In the genomic region with DNA sequence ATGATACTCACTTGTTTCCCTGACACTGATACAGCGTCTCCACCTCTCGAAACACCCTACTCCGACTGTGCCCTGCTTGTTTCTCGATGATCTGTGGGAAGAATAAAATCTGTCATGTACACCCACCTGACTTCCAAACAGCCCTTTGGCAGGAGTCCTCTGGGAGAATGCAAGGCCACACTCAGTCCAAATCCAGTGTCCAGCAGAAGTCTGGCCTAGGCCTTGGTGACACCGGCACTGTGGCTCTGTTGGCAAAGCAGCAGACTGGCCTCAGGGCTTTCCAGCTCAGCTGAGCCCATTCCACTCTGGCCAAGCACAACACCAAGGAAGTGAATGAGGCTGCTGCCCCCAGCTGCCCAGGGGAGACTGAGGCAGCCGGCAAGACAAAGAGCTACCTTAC, we compare ENCODE assay signal across 26 cellular contexts. TPM values are rescaled to one million over a fixed set of nuclear protein-coding genes. Genes with fewer than 3 reads are reported as not detected.
DNase-seq lines count a peak whose midpoint lies in the region; ATAC-seq and TF ChIP-seq lines count a peak whose summit lies in the region.
"Had no signal": no experiment of that assay in that cellular context is flagged by ENCODE, and none has a peak within 500 bp of the region (broad histone marks: within the 10 kb centered on the region; RNA-seq: fewer than 3 reads in every experiment).

No MANE protein-coding gene starts in this region.

- no peak overlapping the region for H3K4me3 Mint-ChIP-seq in T-helper 1 cell treated with Interleukin-12 subunit alpha and Interleukin-12 subunit beta and Interleukin-4 antibody, amounts not matched to agents 30 μg/mL and 1 μg/mL, for 36 hours
- H3K4me3 Mint-ChIP-seq in neural progenitor cell, result no peak overlapping the region
- H3K4me3 Mint-ChIP-seq: CD14-positive monocyte; CD8-positive, alpha-beta memory T cell; HFFc6 had no signal

- no peak for TF ChIP-seq POLR2A in body of pancreas (IDR thresholded peaks at IDR 0.05)

- H3K9me3 ChIP-seq in body of pancreas (no peaks in the 10 kb centered on the region), neural progenitor cell (ENCODE audit: low read depth) (no peaks in the 10 kb centered on the region), colonic mucosa (no peaks in the 10 kb centered on the region)
- H3K9me3 ChIP-seq: BE2C, HAP-1 had no signal

- peaks cover 28% of the 10 kb centered on the region for H3F3A ChIP-seq in neural progenitor cell (ENCODE audit: low read depth)

- no peaks in the 10 kb centered on the region for H3K79me2 ChIP-seq in neural progenitor cell (ENCODE audit: low read depth)

- H3K9me3 Mint-ChIP-seq in T-helper 1 cell treated with Interleukin-12 subunit alpha and Interleukin-12 subunit beta and Interleukin-4 antibody, amounts not matched to agents 30 μg/mL and 1 μg/mL, for 36 hours, result no peaks in the 10 kb centered on the region
- no peaks in the 10 kb centered on the region for H3K9me3 Mint-ChIP-seq in neural progenitor cell
- H3K9me3 Mint-ChIP-seq: CD14-positive monocyte; CD8-positive, alpha-beta memory T cell; HFFc6 had no signal

- H3K4me1 ChIP-seq in body of pancreas (peaks cover 17% of the 10 kb centered on the region), neural progenitor cell (peaks cover 22% of the 10 kb centered on the region), colonic mucosa (no peaks in the 10 kb centered on the region)
- H3K4me1 ChIP-seq: BE2C, HAP-1 had no signal

- H3K4me1 Mint-ChIP-seq in T-helper 1 cell treated with Interleukin-12 subunit alpha and Interleukin-12 subunit beta and Interleukin-4 antibody, amounts not matched to agents 30 μg/mL and 1 μg/mL, for 36 hours (ENCODE audit: low read depth), result peaks cover 23% of the 10 kb centered on the region
- H3K4me1 Mint-ChIP-seq in neural progenitor cell, result peaks cover 16% of the 10 kb centered on the region

- H3K27ac Mint-ChIP-seq in T-helper 1 cell treated with Interleukin-12 subunit alpha and Interleukin-12 subunit beta and Interleukin-4 antibody, amounts not matched to agents 30 μg/mL and 1 μg/mL, for 36 hours, result peak overlapping the region; percentile 20
- no peak overlapping the region for H3K27ac Mint-ChIP-seq in neural progenitor cell
- H3K27ac Mint-ChIP-seq: HFFc6 had no signal

- no peak overlapping the region for H2AFZ ChIP-seq in neural progenitor cell (replicated peaks)
- H2AFZ ChIP-seq: GM23248 had no signal

- TF ChIP-seq CTCF in body of pancreas (IDR thresholded peaks at IDR 0.05) (no peak), neural progenitor cell (IDR thresholded peaks at IDR 0.05) (no peak), colonic mucosa (IDR thresholded peaks at IDR 0.05) (no peak)

- H3K36me3 ChIP-seq in body of pancreas (replicated peaks in 1 of 2; ENCODE audit: insufficient read depth in 1 of 2, low read depth in 2 of 2), result peaks cover 4 to 14% of the 10 kb centered on the region in 2 donors
- H3K36me3 ChIP-seq in neural progenitor cell, result no peaks in the 10 kb centered on the region
- H3K36me3 ChIP-seq in colonic mucosa, result peaks cover 6% of the 10 kb centered on the region
- H3K36me3 ChIP-seq: BE2C had no signal

- H3K27me3 ChIP-seq in body of pancreas, result no peaks in the 10 kb centered on the region
- no peaks in the 10 kb centered on the region for H3K27me3 ChIP-seq in neural progenitor cell
- no peaks in the 10 kb centered on the region for H3K27me3 ChIP-seq in colonic mucosa
- H3K27me3 ChIP-seq: BE2C had no signal

- H3K4me2 ChIP-seq in neural progenitor cell, result peak overlapping the region; percentile 66

- H3K4me3 ChIP-seq in body of pancreas (no peak overlapping the region), neural progenitor cell (no peak overlapping the region), colonic mucosa (no peak overlapping the region)
- H3K4me3 ChIP-seq: GM23248, HAP-1 had no signal

- no peak for DNase-seq in T-helper 1 cell
- no peak for DNase-seq in body of pancreas
- no peak for DNase-seq in neural progenitor cell (ENCODE audit: low spot score)
- DNase-seq in cerebellum (ENCODE audit: low spot score), result no peak
- no peak for DNase-seq in colonic mucosa
- DNase-seq in NK-92 (lab: John Stamatoyannopoulos, UW; ENCODE audit: unreplicated experiment), result no peak
- DNase-seq: BE2C; CD8-positive, alpha-beta memory T cell; GM23248; HFFc6; Kasumi-1; NCI-H1092 treated with DMSO at 0.1 percent for 48 hours; NCI-H1436; NCI-H187; NCI-H2081 treated with DMSO at 0.1 percent for 48 hours; NCI-H2171; NCI-H226; NCI-H510A; OCI-M1 had no signal

- intact Hi-C loops in body of pancreas (cut with DNase I) (no loop called here), colonic mucosa (cut with DNase I) (no loop called here)

- H3K27ac ChIP-seq in body of pancreas, result peak overlapping the region in 1 of 4 donors; percentile 42
- H3K27ac ChIP-seq in neural progenitor cell, result no peak overlapping the region
- no peak overlapping the region for H3K27ac ChIP-seq in colonic mucosa
- H3K27ac ChIP-seq: 22Rv1, GM23248 had no signal

- H3K36me3 Mint-ChIP-seq in T-helper 1 cell treated with Interleukin-12 subunit alpha and Interleukin-12 subunit beta and Interleukin-4 antibody, amounts not matched to agents 30 μg/mL and 1 μg/mL, for 36 hours (ENCODE audit: low read depth), result peaks cover 55% of the 10 kb centered on the region
- H3K36me3 Mint-ChIP-seq in neural progenitor cell, result no peaks in the 10 kb centered on the region

- no peaks in the 10 kb centered on the region for H4K20me1 ChIP-seq in neural progenitor cell (ENCODE audit: low read depth)

- H3K27me3 Mint-ChIP-seq in T-helper 1 cell treated with Interleukin-12 subunit alpha and Interleukin-12 subunit beta and Interleukin-4 antibody, amounts not matched to agents 30 μg/mL and 1 μg/mL, for 36 hours (ENCODE audit: low read depth), result no peaks in the 10 kb centered on the region
- H3K27me3 Mint-ChIP-seq in neural progenitor cell (ENCODE audit: insufficient read depth, low read depth), result no peaks in the 10 kb centered on the region
- H3K27me3 Mint-ChIP-seq: CD8-positive, alpha-beta memory T cell had no signal

- 41 to 44% methylated on average over 6 of the region's 6 CpGs for WGBS in body of pancreas, 2 donors

- ATAC-seq in body of pancreas, result peak; percentile 28
- ATAC-seq: HepG2 had no signal

- H3K9ac ChIP-seq in neural progenitor cell (no peak overlapping the region), colonic mucosa (ENCODE audit: low read depth in 2 of 2, low read length in 2 of 2) (no peak overlapping the region)
- H3K9ac ChIP-seq: GM23248 had no signal

RNA-seq across cellular contexts. Expression of gene KNCN, which starts 25.1 kb away (rescaled TPM):
- not detected for total RNA-seq in body of pancreas
- total RNA-seq in neural progenitor cell (ENCODE audit: low replicate concordance), result not detected in 2 replicates
- not detected for total RNA-seq in cerebellum
- not detected for total RNA-seq in colonic mucosa
- total RNA-seq: CD8-positive, alpha-beta memory T cell; GM23248; HepG2; HFFc6; HT1080; M059J had no signal

RNA-seq across cellular contexts. Expression of gene MKNK1, which starts 27.5 kb away (rescaled TPM):
- total RNA-seq in body of pancreas, result 100 to 1,000 TPM; 155 to 238 TPM
- total RNA-seq in neural progenitor cell (ENCODE audit: low replicate concordance), result 10.5 and 16.4 TPM in 2 replicates
- 23.3 TPM for total RNA-seq in cerebellum
- 10 to 100 TPM; 27.0 to 36.8 TPM for total RNA-seq in colonic mucosa

RNA-seq across cellular contexts. Expression of gene MOB3C, which starts 40.0 kb away (rescaled TPM):
- total RNA-seq in body of pancreas (10 to 100 TPM; 20.8 to 23.3 TPM), neural progenitor cell (ENCODE audit: low replicate concordance) (1.1 and 2.3 TPM in 2 replicates), cerebellum (5.2 TPM), colonic mucosa (10 to 100 TPM; 11.8 to 16.3 TPM)
